Comparison of ENCODE assay signal across 8 cellular contexts in the genomic region with DNA sequence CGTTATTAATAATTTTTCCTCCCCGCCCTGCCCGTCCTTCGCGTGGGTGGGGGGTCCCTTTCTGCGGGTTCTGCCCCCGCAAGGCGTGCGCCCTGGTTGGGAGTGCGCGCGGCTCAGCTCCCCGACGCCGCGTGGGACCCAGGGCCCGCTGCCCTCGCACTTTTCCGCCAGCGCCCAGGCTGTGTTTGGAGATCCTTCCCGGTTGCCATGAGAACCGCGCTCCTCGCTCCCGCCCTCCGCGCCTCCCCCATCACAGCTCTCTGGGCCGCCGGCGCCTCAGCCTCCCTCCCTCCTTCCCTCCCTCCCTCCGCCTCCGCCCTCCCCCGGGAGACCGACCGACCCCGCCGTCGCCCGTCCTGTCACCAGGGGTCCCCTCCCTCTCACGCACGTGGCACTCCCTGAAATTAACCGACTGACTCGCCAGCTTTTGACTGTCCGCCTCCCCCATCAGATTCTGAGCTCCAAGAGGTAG. TPM values are rescaled to one million over a fixed set of nuclear protein-coding genes. Genes with fewer than 3 reads are reported as not detected.
DNase-seq lines count a peak whose midpoint lies in the region; ATAC-seq and TF ChIP-seq lines count a peak whose summit lies in the region.

No MANE protein-coding gene starts in this region.

- TF ChIP-seq RAD21 in neural cell (conservative IDR thresholded peaks at IDR 0.05) = no peak

- CTCF ChIA-PET in CD4-positive, alpha-beta T cell (lab: Charles Lee) = interaction anchor here (1.0 to 5.7 kb wide), 4 partner anchors 28 to 139 kb away, joined by 3 to 32 read pairs (median 4); no protein-coding TSS in a partner anchor

- H4K20me1 ChIP-seq in neural cell (ENCODE audit: insufficient read depth) = no peaks in the 10 kb centered on the region

- peaks cover 48% of the 10 kb centered on the region for H3K27me3 Mint-ChIP-seq in CD4-positive, alpha-beta T cell
- H3K27me3 Mint-ChIP-seq in IgD-negative memory B cell (peaks cover 40% of the 10 kb centered on the region), type B pancreatic cell (no peaks in the 10 kb centered on the region)
- H3K27me3 Mint-ChIP-seq in activated naive CD4-positive, alpha-beta T cell treated with anti-CD3 and anti-CD28 coated beads, Interleukin-2, amount 50 U/mL, for 24 hours = peaks cover 14% of the 10 kb centered on the region

- no peak for TF ChIP-seq POLR2A in Peyer's patch (IDR thresholded peaks at IDR 0.05)

- H3K4me3 ChIP-seq in Peyer's patch (peak overlapping the region; percentile 18 to 81 (median 53)), neural cell (ENCODE audit: low read length) (peak overlapping the region; percentile 61)

- peak overlapping the region; percentile 33 for H2AFZ ChIP-seq in neural cell (ENCODE audit: low read depth, low read length)

- H3K4me3 Mint-ChIP-seq in CD4-positive, alpha-beta T cell = peak overlapping the region; percentile 84
- H3K4me3 Mint-ChIP-seq in IgD-negative memory B cell = peak overlapping the region; percentile 16 to 80 (median 48)
- H3K4me3 Mint-ChIP-seq in activated naive CD4-positive, alpha-beta T cell treated with anti-CD3 and anti-CD28 coated beads, Interleukin-2, amount 50 U/mL, for 24 hours = peak overlapping the region; percentile 78
- peak overlapping the region; percentile 86 for H3K4me3 Mint-ChIP-seq in type B pancreatic cell

- no peaks in the 10 kb centered on the region for H3K36me3 Mint-ChIP-seq in CD4-positive, alpha-beta T cell (ENCODE audit: low read depth)
- H3K36me3 Mint-ChIP-seq in IgD-negative memory B cell (peaks cover 1% of the 10 kb centered on the region), type B pancreatic cell (no peaks in the 10 kb centered on the region)
- no peaks in the 10 kb centered on the region for H3K36me3 Mint-ChIP-seq in activated naive CD4-positive, alpha-beta T cell treated with anti-CD3 and anti-CD28 coated beads, Interleukin-2, amount 50 U/mL, for 24 hours

- H3K9me2 ChIP-seq in neural cell (ENCODE audit: insufficient read depth, low read length) = no peaks in the 10 kb centered on the region

- peaks cover 11 to 69% (median 45%) of the 10 kb centered on the region in 4 donors for H3K4me1 ChIP-seq in Peyer's patch

- intact Hi-C loops in CD4-positive, alpha-beta T cell (cut with DNase I, micrococcal nuclease) = loop anchor here in 1 of 2 experiments (5.0 kb wide), 2 partner anchors 75 to 90 kb away; a partner anchor contains a TSS

- peak overlapping the region; percentile 55 for H3K4me2 ChIP-seq in neural cell (ENCODE audit: low read length)

- peak; percentile 42 for TF ChIP-seq EP300 in neural cell (conservative IDR thresholded peaks at IDR 0.05; ENCODE audit: poor library complexity, severe bottlenecking)

- peaks cover 3% of the 10 kb centered on the region for H3F3A ChIP-seq in neural cell (ENCODE audit: insufficient read depth, low read length, poor library complexity, severe bottlenecking)

- peak in 7 of 10 experiments; percentile 35 to 70 (median 46) for DNase-seq in CD4-positive, alpha-beta T cell
- DNase-seq in Peyer's patch (peak in 2 of 3 donors; percentile 80 to 86), foreskin melanocyte (peak; percentile 84), type B pancreatic cell (ENCODE audit: extremely low spot score, unreplicated experiment) (peak; percentile 89)

- H3K27ac ChIP-seq in CD4-positive, alpha-beta T cell (ENCODE audit: low read depth, low read length) = no peak overlapping the region
- H3K27ac ChIP-seq in Peyer's patch = peak overlapping the region; percentile 78 to 91 (median 86)
- peak overlapping the region; percentile 55 for H3K27ac ChIP-seq in neural cell (ENCODE audit: low read length)

- H3K9me3 Mint-ChIP-seq in CD4-positive, alpha-beta T cell = no peaks in the 10 kb centered on the region
- H3K9me3 Mint-ChIP-seq in IgD-negative memory B cell (no peaks in the 10 kb centered on the region), type B pancreatic cell (no peaks in the 10 kb centered on the region)
- no peaks in the 10 kb centered on the region for H3K9me3 Mint-ChIP-seq in activated naive CD4-positive, alpha-beta T cell treated with anti-CD3 and anti-CD28 coated beads, Interleukin-2, amount 50 U/mL, for 24 hours

- POLR2A ChIA-PET in CD4-positive, alpha-beta T cell (lab: Charles Lee) = interaction anchor here (0.6 to 9.0 kb wide), 9 partner anchors 12 to 787 kb away, joined by 3 to 97 read pairs (median 4); a partner anchor contains a TSS

- H3K4me1 Mint-ChIP-seq in CD4-positive, alpha-beta T cell (ENCODE audit: low read depth) = peaks cover 66% of the 10 kb centered on the region
- H3K4me1 Mint-ChIP-seq in IgD-negative memory B cell (peaks cover 15 to 32% (median 20%) of the 10 kb centered on the region in 3 donors), type B pancreatic cell (ENCODE audit: unreplicated experiment) (peaks cover 39% of the 10 kb centered on the region)
- H3K4me1 Mint-ChIP-seq in activated naive CD4-positive, alpha-beta T cell treated with anti-CD3 and anti-CD28 coated beads, Interleukin-2, amount 50 U/mL, for 24 hours = peaks cover 55% of the 10 kb centered on the region

- TF ChIP-seq CTCF in CD4-positive, alpha-beta T cell (IDR thresholded peaks at IDR 0.05) = no peak
- no peak for TF ChIP-seq CTCF in Peyer's patch (IDR thresholded peaks at IDR 0.05)
- TF ChIP-seq CTCF in neural cell (IDR thresholded peaks at IDR 0.05; ENCODE audit: poor library complexity, severe bottlenecking) = no peak
- no peak for TF ChIP-seq CTCF in type B pancreatic cell (conservative IDR thresholded peaks at IDR 0.05)

- peak overlapping the region; percentile 43 for H3K27ac Mint-ChIP-seq in CD4-positive, alpha-beta T cell
- H3K27ac Mint-ChIP-seq in IgD-negative memory B cell (peak overlapping the region; percentile 63 to 88 (median 87)), type B pancreatic cell (peak overlapping the region; percentile 98)
- H3K27ac Mint-ChIP-seq in activated naive CD4-positive, alpha-beta T cell treated with anti-CD3 and anti-CD28 coated beads, Interleukin-2, amount 50 U/mL, for 24 hours = peak overlapping the region; percentile 23

- H3K9me3 ChIP-seq in CD4-positive, alpha-beta T cell (ENCODE audit: control insufficient read depth, low read length) = no peaks in the 10 kb centered on the region
- H3K9me3 ChIP-seq in Peyer's patch (no peaks in the 10 kb centered on the region), neural cell (ENCODE audit: low read length) (no peaks in the 10 kb centered on the region)

- ATAC-seq in CD4-positive, alpha-beta T cell (ENCODE audit: poor library complexity) = peak; percentile 11
- no peak for ATAC-seq in HG03354 (IDR thresholded peaks at IDR 0.05; ENCODE audit: poor library complexity, severe bottlenecking, unreplicated experiment)

- H3K79me2 ChIP-seq in neural cell (replicated peaks; ENCODE audit: insufficient read depth, low read length) = peaks cover 16% of the 10 kb centered on the region

- H3K27me3 ChIP-seq in CD4-positive, alpha-beta T cell (ENCODE audit: control insufficient read depth, insufficient read depth, low read length) = peaks cover 30% of the 10 kb centered on the region
- H3K27me3 ChIP-seq in Peyer's patch (peaks cover 0 to 13% of the 10 kb centered on the region in 2 donors), neural cell (ENCODE audit: insufficient read depth, low read depth, low read length) (no peaks in the 10 kb centered on the region)

- no peaks in the 10 kb centered on the region for H3K36me3 ChIP-seq in Peyer's patch
- no peaks in the 10 kb centered on the region for H3K36me3 ChIP-seq in neural cell (ENCODE audit: insufficient read depth, low read length)

- H3K9ac ChIP-seq in neural cell (ENCODE audit: low read length) = peak overlapping the region; percentile 66

TF ChIP-seq in neural cell, 6 proteins besides CTCF, POLR2A, EP300 and RAD21:
- TF ChIP-seq TAF1 (IDR thresholded peaks at IDR 0.05; ENCODE audit: low read depth) (no peak), MXI1 (conservative IDR thresholded peaks at IDR 0.05; ENCODE audit: poor library complexity, severe bottlenecking) (peak; percentile 51), POLR2AphosphoS5 (IDR thresholded peaks at IDR 0.05) (peak; percentile 22), SMC3 (conservative IDR thresholded peaks at IDR 0.05; ENCODE audit: poor library complexity) (no peak)

RNA-seq across cellular contexts. Expression of a gene that starts 2.4 kb away (rescaled TPM):
- 10 to 100 TPM; 44.0 to 50.9 TPM for total RNA-seq in CD4-positive, alpha-beta T cell
- polyA plus RNA-seq in IgD-negative memory B cell (97.4 TPM), neural cell (148 and 166 TPM in 2 replicates)
- total RNA-seq in Peyer's patch (10 to 100 TPM; 34.0 to 85.8 (median 39.9) TPM), type B pancreatic cell (ENCODE audit: low replicate concordance) (76.7 and 99.0 TPM in 2 replicates)
- polyA minus RNA-seq in neural cell = 75.0 and 80.3 TPM in 2 replicates

RNA-seq across cellular contexts. Expression of a gene that starts 19.4 kb away (rescaled TPM):
- total RNA-seq in CD4-positive, alpha-beta T cell = under 1 TPM; 0.82 to 0.92 TPM
- polyA plus RNA-seq in IgD-negative memory B cell (14.9 TPM), neural cell (not detected in 2 replicates)
- total RNA-seq in Peyer's patch (1 to 10 TPM; 2.5 to 4.2 (median 3.6) TPM), type B pancreatic cell (ENCODE audit: low replicate concordance) (0.19 TPM in 1 of 2 replicates, not detected in the other)
- not detected in 2 replicates for polyA minus RNA-seq in neural cell

RNA-seq across cellular contexts. Expression of a gene that starts 21.1 kb away (rescaled TPM):
- total RNA-seq in CD4-positive, alpha-beta T cell = 10 to 100 TPM; 34.1 to 41.3 TPM
- polyA plus RNA-seq in IgD-negative memory B cell = 17.2 TPM
- total RNA-seq in Peyer's patch = 10 to 100 TPM in 3 of 4 donors, 1 to 10 TPM in 1; 5.3 to 26.4 (median 14.0) TPM
- polyA plus RNA-seq in neural cell = 123 and 164 TPM in 2 replicates
- polyA minus RNA-seq in neural cell = 47.0 and 53.0 TPM in 2 replicates
- 278 and 303 TPM in 2 replicates for total RNA-seq in type B pancreatic cell (ENCODE audit: low replicate concordance)

RNA-seq across cellular contexts. Expression of a gene that starts 30.9 kb away (rescaled TPM):
- not detected for total RNA-seq in CD4-positive, alpha-beta T cell
- not detected for polyA plus RNA-seq in IgD-negative memory B cell
- total RNA-seq in Peyer's patch = 10 to 100 TPM in 1 of 4 donors, 1 to 10 TPM in 3; 6.8 to 11.6 (median 9.0) TPM
- polyA plus RNA-seq in neural cell = 1.6 TPM in 1 of 2 replicates, not detected in the other
- not detected in 2 replicates for polyA minus RNA-seq in neural cell
- 102 and 106 TPM in 2 replicates for total RNA-seq in type B pancreatic cell (ENCODE audit: low replicate concordance)

Comparison
In these comparisons a context has a peak if more than half of its experiments do, and no peak if none do; other contexts are left out.
1. H3K27ac Mint-ChIP-seq: peak in every context shown above with its lines; median percentile 98 in type B pancreatic cell; 87 in IgD-negative memory B cell; 43 in CD4-positive, alpha-beta T cell; 23 in activated naive CD4-positive, alpha-beta T cell treated with anti-CD3 and anti-CD28 coated beads, Interleukin-2, amount 50 U/mL, for 24 hours.